1 cellular context compared by ENCODE assay signal in genomic region chr3:31610700-31611275, GRCh38.
TF ChIP-seq lines count a peak whose summit lies in the region.

No MANE protein-coding gene starts in this region.

TF ChIP-seq in H1, 55 proteins besides CTCF, POLR2A, EP300 and RAD21 (continued from another document):
- TF ChIP-seq TAF7 (optimal IDR thresholded peaks at IDR 0.05; ENCODE audit: borderline replicate concordance, low read depth, low read length) (no peak), ZNF274 (IDR thresholded peaks at IDR 0.05; ENCODE audit: borderline replicate concordance, extremely low read depth, low read length) (no peak), SP2 (IDR thresholded peaks at IDR 0.05; ENCODE audit: low read length) (no peak), PHF8 (conservative IDR thresholded peaks at IDR 0.05; ENCODE audit: low read depth, low read length) (no peak), SIN3A (conservative IDR thresholded peaks at IDR 0.05 in 1 of 2, IDR thresholded peaks at IDR 0.05 in 1 of 2; ENCODE audit: low read depth in 1 of 2, low read length in 2 of 2) (no peak)
